In the genomic region with DNA sequence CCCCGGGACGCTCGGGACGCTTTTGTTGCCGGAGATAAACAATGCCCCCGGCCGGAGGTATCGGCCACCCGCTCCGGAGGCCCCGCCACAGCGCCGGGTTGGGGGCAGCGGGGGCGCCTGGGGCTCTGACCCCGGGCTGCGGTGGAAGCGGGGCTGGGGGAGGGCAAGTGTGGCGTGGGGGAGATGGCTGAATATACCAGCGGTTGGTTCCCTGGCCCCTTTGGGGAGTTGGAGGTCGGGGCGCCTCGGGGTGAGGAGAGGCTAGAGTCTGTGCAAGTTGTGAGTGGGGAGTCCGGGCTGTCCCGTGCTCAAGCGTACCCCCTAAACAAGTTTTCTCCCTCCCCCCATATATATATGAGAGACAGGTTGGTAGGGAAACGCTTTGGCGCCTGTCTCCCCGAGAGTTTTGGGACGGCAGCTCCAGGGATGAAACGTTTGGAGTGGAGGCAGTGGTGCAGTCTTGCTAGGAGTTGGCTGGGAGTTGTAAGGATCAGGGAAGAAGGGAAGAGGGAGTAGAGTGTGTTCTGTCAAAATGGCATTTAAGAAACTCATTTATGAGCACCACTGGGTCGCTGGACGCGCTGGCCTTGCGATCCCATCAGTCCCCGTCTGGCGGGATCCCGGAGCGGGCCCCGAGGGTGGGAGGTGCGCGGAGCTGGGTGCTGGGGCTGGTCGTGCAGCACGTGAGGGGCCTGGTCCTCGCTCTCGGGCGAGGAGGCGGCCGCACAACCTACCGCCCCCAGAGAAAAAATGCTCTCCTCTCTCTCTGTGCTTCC, we compare ENCODE assay signal across 1 cellular context.
TF ChIP-seq lines count a peak whose summit lies in the region.

No MANE protein-coding gene starts in this region.

TF ChIP-seq in K562, 482 proteins besides CTCF, POLR2A, EP300 and RAD21 (continues in another document):
- TF ChIP-seq RBFOX2 (IDR thresholded peaks at IDR 0.05; ENCODE audit: low read depth, low read length) = peak; percentile 74
- TF ChIP-seq HEY1 (CRISPR knock-in tag; IDR thresholded peaks at IDR 0.05; ENCODE audit: borderline replicate concordance) = no peak
- no peak for TF ChIP-seq SIRT6 (IDR thresholded peaks at IDR 0.05; ENCODE audit: low read depth, low read length)
- no peak for TF ChIP-seq DIDO1 (tag; IDR thresholded peaks at IDR 0.05; ENCODE audit: low read depth)
- TF ChIP-seq, protein P1, sequence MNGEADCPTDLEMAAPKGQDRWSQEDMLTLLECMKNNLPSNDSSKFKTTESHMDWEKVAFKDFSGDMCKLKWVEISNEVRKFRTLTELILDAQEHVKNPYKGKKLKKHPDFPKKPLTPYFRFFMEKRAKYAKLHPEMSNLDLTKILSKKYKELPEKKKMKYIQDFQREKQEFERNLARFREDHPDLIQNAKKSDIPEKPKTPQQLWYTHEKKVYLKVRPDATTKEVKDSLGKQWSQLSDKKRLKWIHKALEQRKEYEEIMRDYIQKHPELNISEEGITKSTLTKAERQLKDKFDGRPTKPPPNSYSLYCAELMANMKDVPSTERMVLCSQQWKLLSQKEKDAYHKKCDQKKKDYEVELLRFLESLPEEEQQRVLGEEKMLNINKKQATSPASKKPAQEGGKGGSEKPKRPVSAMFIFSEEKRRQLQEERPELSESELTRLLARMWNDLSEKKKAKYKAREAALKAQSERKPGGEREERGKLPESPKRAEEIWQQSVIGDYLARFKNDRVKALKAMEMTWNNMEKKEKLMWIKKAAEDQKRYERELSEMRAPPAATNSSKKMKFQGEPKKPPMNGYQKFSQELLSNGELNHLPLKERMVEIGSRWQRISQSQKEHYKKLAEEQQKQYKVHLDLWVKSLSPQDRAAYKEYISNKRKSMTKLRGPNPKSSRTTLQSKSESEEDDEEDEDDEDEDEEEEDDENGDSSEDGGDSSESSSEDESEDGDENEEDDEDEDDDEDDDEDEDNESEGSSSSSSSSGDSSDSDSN (IDR thresholded peaks at IDR 0.05; ENCODE audit: borderline replicate concordance in 1 of 2, low read depth in 2 of 2, low read length in 2 of 2) = peak; percentile 72 to 89; a peak in 3 of 4 replicates
- TF ChIP-seq CC2D1A (IDR thresholded peaks at IDR 0.05) = 0 out of 2 replicates have a peak, but pooled peaks have one; percentile 20
- 0 out of 2 replicates have a peak, but pooled peaks have one; percentile 8 for TF ChIP-seq MXI1 (IDR thresholded peaks at IDR 0.05; ENCODE audit: low read depth, low read length)
- TF ChIP-seq XRCC3 (IDR thresholded peaks at IDR 0.05) = no peak
- TF ChIP-seq SMARCB1 (IDR thresholded peaks at IDR 0.05; ENCODE audit: insufficient read length, low read depth) = no peak
- TF ChIP-seq ZNF197 (CRISPR knock-in tag; IDR thresholded peaks at IDR 0.05; ENCODE audit: low read depth) = no peak
- no peak for TF ChIP-seq SMAD2 (IDR thresholded peaks at IDR 0.05; ENCODE audit: low read depth, low read length)
- no peak for TF ChIP-seq CEBPG (CRISPR knock-in tag; IDR thresholded peaks at IDR 0.05)
- no peak for TF ChIP-seq CEBPG (tag; conservative IDR thresholded peaks at IDR 0.05 in 1 of 2, IDR thresholded peaks at IDR 0.05 in 1 of 2)
- TF ChIP-seq HNRNPUL1 (IDR thresholded peaks at IDR 0.05; ENCODE audit: low read length) = no peak
- TF ChIP-seq DNMT1 (IDR thresholded peaks at IDR 0.05) = no peak
- TF ChIP-seq ZNF57 (CRISPR knock-in tag; IDR thresholded peaks at IDR 0.05) = no peak
- TF ChIP-seq, protein P2, sequence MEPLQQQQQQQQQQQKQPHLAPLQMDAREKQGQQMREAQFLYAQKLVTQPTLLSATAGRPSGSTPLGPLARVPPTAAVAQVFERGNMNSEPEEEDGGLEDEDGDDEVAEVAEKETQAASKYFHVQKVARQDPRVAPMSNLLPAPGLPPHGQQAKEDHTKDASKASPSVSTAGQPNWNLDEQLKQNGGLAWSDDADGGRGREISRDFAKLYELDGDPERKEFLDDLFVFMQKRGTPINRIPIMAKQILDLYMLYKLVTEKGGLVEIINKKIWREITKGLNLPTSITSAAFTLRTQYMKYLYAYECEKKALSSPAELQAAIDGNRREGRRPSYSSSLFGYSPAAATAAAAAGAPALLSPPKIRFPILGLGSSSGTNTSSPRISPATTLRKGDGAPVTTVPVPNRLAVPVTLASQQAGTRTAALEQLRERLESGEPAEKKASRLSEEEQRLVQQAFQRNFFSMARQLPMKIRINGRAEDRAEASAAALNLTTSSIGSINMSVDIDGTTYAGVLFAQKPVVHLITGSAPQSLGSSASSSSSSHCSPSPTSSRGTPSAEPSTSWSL (CRISPR knock-in tag; IDR thresholded peaks at IDR 0.05; ENCODE audit: borderline replicate concordance) = no peak
- TF ChIP-seq, protein P3, sequence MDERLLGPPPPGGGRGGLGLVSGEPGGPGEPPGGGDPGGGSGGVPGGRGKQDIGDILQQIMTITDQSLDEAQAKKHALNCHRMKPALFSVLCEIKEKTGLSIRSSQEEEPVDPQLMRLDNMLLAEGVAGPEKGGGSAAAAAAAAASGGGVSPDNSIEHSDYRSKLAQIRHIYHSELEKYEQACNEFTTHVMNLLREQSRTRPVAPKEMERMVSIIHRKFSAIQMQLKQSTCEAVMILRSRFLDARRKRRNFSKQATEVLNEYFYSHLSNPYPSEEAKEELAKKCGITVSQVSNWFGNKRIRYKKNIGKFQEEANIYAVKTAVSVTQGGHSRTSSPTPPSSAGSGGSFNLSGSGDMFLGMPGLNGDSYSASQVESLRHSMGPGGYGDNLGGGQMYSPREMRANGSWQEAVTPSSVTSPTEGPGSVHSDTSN (CRISPR knock-in tag; IDR thresholded peaks at IDR 0.05; ENCODE audit: low read depth) = no peak
- TF ChIP-seq, protein P3 (tag; conservative IDR thresholded peaks at IDR 0.05; ENCODE audit: low read depth) = no peak
- TF ChIP-seq SMAD3 (CRISPR knock-in tag; conservative IDR thresholded peaks at IDR 0.05) = no peak
- TF ChIP-seq SMARCA5 (IDR thresholded peaks at IDR 0.05) = no peak
- TF ChIP-seq GABPB1 (CRISPR knock-in tag; IDR thresholded peaks at IDR 0.05) = no peak
- TF ChIP-seq CHD1 (IDR thresholded peaks at IDR 0.05; ENCODE audit: low read length) = peak; percentile 67
- TF ChIP-seq ZBTB7A (IDR thresholded peaks at IDR 0.05; ENCODE audit: borderline replicate concordance, control insufficient read depth, low read depth, low read length) = peak; percentile 88
- no peak for TF ChIP-seq ADNP (tag; IDR thresholded peaks at IDR 0.05)
- no peak for TF ChIP-seq SAP30 (IDR thresholded peaks at IDR 0.05; ENCODE audit: borderline replicate concordance, insufficient read depth, low read depth, low read length, poor library complexity, severe bottlenecking)
- TF ChIP-seq HDAC2 (IDR thresholded peaks at IDR 0.05) = 0 out of 2 replicates have a peak, but pooled peaks have one; percentile 17
- peak; percentile 81 to 94 for TF ChIP-seq E2F6 (IDR thresholded peaks at IDR 0.05; ENCODE audit: borderline replicate concordance in 1 of 2, extremely low read depth in 1 of 2, insufficient read depth in 1 of 2, insufficient read length in 1 of 2, low read depth in 1 of 2, low read length in 1 of 2, poor library complexity in 1 of 2, severe bottlenecking in 1 of 2)
- no peak for TF ChIP-seq AFF4 (CRISPR knock-in tag; IDR thresholded peaks at IDR 0.05)
- TF ChIP-seq, protein P4, sequence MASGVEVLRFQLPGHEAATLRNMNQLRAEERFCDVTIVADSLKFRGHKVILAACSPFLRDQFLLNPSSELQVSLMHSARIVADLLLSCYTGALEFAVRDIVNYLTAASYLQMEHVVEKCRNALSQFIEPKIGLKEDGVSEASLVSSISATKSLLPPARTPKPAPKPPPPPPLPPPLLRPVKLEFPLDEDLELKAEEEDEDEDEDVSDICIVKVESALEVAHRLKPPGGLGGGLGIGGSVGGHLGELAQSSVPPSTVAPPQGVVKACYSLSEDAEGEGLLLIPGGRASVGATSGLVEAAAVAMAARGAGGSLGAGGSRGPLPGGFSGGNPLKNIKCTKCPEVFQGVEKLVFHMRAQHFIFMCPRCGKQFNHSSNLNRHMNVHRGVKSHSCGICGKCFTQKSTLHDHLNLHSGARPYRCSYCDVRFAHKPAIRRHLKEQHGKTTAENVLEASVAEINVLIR (CRISPR knock-in tag; IDR thresholded peaks at IDR 0.05) = no peak
- TF ChIP-seq ZC3H11A (IDR thresholded peaks at IDR 0.05; ENCODE audit: low read depth, low read length) = no peak
- no peak for TF ChIP-seq ATF7 (IDR thresholded peaks at IDR 0.05)
- TF ChIP-seq LARP7 (IDR thresholded peaks at IDR 0.05) = 0 out of 2 replicates have a peak, but pooled peaks have one; percentile 54
- TF ChIP-seq TGIF2 (CRISPR knock-in tag; IDR thresholded peaks at IDR 0.05) = no peak
- peak; percentile 44; the same call in 1 of the 2 replicates for TF ChIP-seq NKRF (IDR thresholded peaks at IDR 0.05; ENCODE audit: borderline replicate concordance)
- no peak for TF ChIP-seq CBX2 (IDR thresholded peaks at IDR 0.05; ENCODE audit: insufficient read depth, low read length, poor library complexity, severe bottlenecking)
- TF ChIP-seq ZNF146 (CRISPR knock-in tag; IDR thresholded peaks at IDR 0.05; ENCODE audit: unreplicated experiment) = no peak
- TF ChIP-seq ZNF507 (tag; conservative IDR thresholded peaks at IDR 0.05) = no peak
- 0 out of 2 replicates have a peak, but pooled peaks have one; percentile 4 for TF ChIP-seq ZNF589 (CRISPR knock-in tag; IDR thresholded peaks at IDR 0.05; ENCODE audit: low read depth)
- TF ChIP-seq MCM2 (IDR thresholded peaks at IDR 0.05; ENCODE audit: low read depth) = no peak
- TF ChIP-seq TEAD4 (IDR thresholded peaks at IDR 0.05; ENCODE audit: low read length) = no peak
- TF ChIP-seq TEAD4 (CRISPR knock-in tag; IDR thresholded peaks at IDR 0.05; ENCODE audit: borderline replicate concordance) = 0 out of 2 replicates have a peak, but pooled peaks have one; percentile 17
- peak; percentile 9; the same call in 1 of the 2 replicates for TF ChIP-seq NFRKB (IDR thresholded peaks at IDR 0.05; ENCODE audit: low read depth)
